ENCODE assay signal across 1 cellular context in the genomic region with DNA sequence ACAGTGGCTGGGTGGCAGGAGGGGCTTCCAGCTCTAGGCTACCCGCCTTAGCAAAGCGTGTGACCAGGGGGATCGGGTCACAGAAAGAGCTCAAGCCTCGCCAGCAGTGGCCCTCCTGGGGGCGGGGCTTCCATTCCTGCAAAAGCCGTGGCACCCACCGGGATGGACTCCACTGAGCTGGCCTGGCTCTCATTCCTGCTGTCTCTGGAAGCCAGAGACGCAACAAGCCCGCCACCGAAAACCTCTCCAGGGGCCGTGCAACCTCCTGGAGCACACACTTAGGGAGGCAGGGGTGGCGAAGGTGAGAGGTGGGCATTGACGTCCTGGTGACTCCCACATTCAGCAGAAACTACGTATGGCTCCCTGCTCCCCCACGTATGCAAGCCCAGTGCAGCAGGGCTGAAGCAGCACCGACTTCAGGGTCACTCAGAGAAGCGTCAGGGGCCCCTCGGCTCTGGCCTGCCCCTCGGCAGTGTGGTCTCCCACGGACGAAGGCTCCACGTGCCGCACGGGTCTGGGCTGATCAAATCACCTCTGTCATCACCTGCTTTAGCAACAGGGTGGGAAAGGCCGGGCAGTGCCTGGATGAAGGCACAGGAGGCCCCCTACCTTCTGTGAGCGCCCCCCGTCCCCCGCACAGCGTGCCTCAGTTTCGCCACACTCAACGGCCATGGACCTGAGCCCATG.
TF ChIP-seq lines count a peak whose summit lies in the region.

No MANE protein-coding gene starts in this region.

TF ChIP-seq in SK-N-SH treated with all-trans-retinoic acid at 6 μM for 48 hours, 23 proteins besides CTCF, POLR2A, EP300 and RAD21 (continued from another document):
- TF ChIP-seq, protein P1, sequence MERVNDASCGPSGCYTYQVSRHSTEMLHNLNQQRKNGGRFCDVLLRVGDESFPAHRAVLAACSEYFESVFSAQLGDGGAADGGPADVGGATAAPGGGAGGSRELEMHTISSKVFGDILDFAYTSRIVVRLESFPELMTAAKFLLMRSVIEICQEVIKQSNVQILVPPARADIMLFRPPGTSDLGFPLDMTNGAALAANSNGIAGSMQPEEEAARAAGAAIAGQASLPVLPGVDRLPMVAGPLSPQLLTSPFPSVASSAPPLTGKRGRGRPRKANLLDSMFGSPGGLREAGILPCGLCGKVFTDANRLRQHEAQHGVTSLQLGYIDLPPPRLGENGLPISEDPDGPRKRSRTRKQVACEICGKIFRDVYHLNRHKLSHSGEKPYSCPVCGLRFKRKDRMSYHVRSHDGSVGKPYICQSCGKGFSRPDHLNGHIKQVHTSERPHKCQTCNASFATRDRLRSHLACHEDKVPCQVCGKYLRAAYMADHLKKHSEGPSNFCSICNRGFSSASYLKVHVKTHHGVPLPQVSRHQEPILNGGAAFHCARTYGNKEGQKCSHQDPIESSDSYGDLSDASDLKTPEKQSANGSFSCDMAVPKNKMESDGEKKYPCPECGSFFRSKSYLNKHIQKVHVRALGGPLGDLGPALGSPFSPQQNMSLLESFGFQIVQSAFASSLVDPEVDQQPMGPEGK (CRISPR knock-in tag; IDR thresholded peaks at IDR 0.05; ENCODE audit: borderline replicate concordance): no peak
- no peak for TF ChIP-seq GLIS3 (CRISPR knock-in tag; IDR thresholded peaks at IDR 0.05)
- TF ChIP-seq SNAI2 (CRISPR knock-in tag; IDR thresholded peaks at IDR 0.05): no peak
- TF ChIP-seq, protein P2, sequence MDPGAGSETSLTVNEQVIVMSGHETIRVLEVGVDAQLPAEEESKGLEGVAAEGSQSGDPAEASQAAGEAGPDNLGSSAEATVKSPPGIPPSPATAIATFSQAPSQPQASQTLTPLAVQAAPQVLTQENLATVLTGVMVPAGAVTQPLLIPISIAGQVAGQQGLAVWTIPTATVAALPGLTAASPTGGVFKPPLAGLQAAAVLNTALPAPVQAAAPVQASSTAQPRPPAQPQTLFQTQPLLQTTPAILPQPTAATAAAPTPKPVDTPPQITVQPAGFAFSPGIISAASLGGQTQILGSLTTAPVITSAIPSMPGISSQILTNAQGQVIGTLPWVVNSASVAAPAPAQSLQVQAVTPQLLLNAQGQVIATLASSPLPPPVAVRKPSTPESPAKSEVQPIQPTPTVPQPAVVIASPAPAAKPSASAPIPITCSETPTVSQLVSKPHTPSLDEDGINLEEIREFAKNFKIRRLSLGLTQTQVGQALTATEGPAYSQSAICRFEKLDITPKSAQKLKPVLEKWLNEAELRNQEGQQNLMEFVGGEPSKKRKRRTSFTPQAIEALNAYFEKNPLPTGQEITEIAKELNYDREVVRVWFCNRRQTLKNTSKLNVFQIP (CRISPR knock-in tag; IDR thresholded peaks at IDR 0.05; ENCODE audit: borderline replicate concordance, low read depth): no peak
- TF ChIP-seq ISL1 (CRISPR knock-in tag; IDR thresholded peaks at IDR 0.05): no peak
- TF ChIP-seq ZFP30 (CRISPR knock-in tag; IDR thresholded peaks at IDR 0.05): no peak
- TF ChIP-seq TCF4 (CRISPR knock-in tag; IDR thresholded peaks at IDR 0.05; ENCODE audit: borderline replicate concordance): no peak
